ENCODE assay signal across 8 cellular contexts in genomic region chr6:47479156-47479541, GRCh38. TPM values are rescaled to one million over a fixed set of nuclear protein-coding genes. Genes with fewer than 3 reads are reported as not detected.
DNase-seq lines count a peak whose midpoint lies in the region; ATAC-seq and TF ChIP-seq lines count a peak whose summit lies in the region.

No MANE protein-coding gene starts in this region.

- H3K27ac Mint-ChIP-seq in activated CD4-positive, alpha-beta T cell treated with anti-CD3 and anti-CD28 coated beads for 36 hours, result peak overlapping the region; percentile 98
- H3K27ac Mint-ChIP-seq in activated CD8-positive, alpha-beta T cell treated with anti-CD3 and anti-CD28 coated beads for 36 hours, result peak overlapping the region; percentile 99

- peaks cover 36% of the 10 kb centered on the region for H3K4me1 ChIP-seq in iPS-18a (ENCODE audit: control insufficient read depth, low read depth, low read length)
- H3K4me1 ChIP-seq in subcutaneous abdominal adipose tissue (ENCODE audit: control insufficient read depth in 5 of 5, insufficient read depth in 5 of 5, low read length in 5 of 5), result peaks cover 2 to 35% (median 23%) of the 10 kb centered on the region in 5 donors

- ATAC-seq in activated CD4-positive, alpha-beta T cell treated with anti-CD3 and anti-CD28 coated beads for 36 hours, result no peak
- ATAC-seq in activated CD8-positive, alpha-beta T cell treated with anti-CD3 and anti-CD28 coated beads for 36 hours, result no peak
- ATAC-seq in GM19328 (IDR thresholded peaks at IDR 0.05; ENCODE audit: unreplicated experiment) (no peak), HG03095 (IDR thresholded peaks at IDR 0.05; ENCODE audit: unreplicated experiment) (no peak)

- POLR2A ChIA-PET in activated CD4-positive, alpha-beta T cell treated with anti-CD3 and anti-CD28 coated beads for 36 hours (lab: Charles Lee), result interaction anchor here (0.7 to 0.8 kb wide), 2 partner anchors 9 to 1309 kb away, joined by 3 read pairs; no protein-coding TSS in a partner anchor
- POLR2A ChIA-PET in activated CD8-positive, alpha-beta T cell treated with anti-CD3 and anti-CD28 coated beads for 36 hours (lab: Charles Lee), result interaction anchor here (1.3 kb wide), 1 partner anchor 26 kb away, joined by 5 read pairs; no protein-coding TSS in a partner anchor

- H3K4me3 Mint-ChIP-seq in activated CD4-positive, alpha-beta T cell treated with anti-CD3 and anti-CD28 coated beads for 36 hours, result peak overlapping the region; percentile 97
- peak overlapping the region; percentile 100 for H3K4me3 Mint-ChIP-seq in activated CD8-positive, alpha-beta T cell treated with anti-CD3 and anti-CD28 coated beads for 36 hours

- H3K27me3 Mint-ChIP-seq in activated CD4-positive, alpha-beta T cell treated with anti-CD3 and anti-CD28 coated beads for 36 hours, result no peaks in the 10 kb centered on the region
- H3K27me3 Mint-ChIP-seq in activated CD8-positive, alpha-beta T cell treated with anti-CD3 and anti-CD28 coated beads for 36 hours, result no peaks in the 10 kb centered on the region

- H3K9me3 Mint-ChIP-seq in activated CD4-positive, alpha-beta T cell treated with anti-CD3 and anti-CD28 coated beads for 36 hours (ENCODE audit: low read depth), result no peaks in the 10 kb centered on the region
- no peaks in the 10 kb centered on the region for H3K9me3 Mint-ChIP-seq in activated CD8-positive, alpha-beta T cell treated with anti-CD3 and anti-CD28 coated beads for 36 hours

- CTCF ChIA-PET in activated CD4-positive, alpha-beta T cell treated with anti-CD3 and anti-CD28 coated beads for 36 hours (lab: Charles Lee), result interaction anchor here (0.6 kb wide), 2 partner anchors 8 to 1378 kb away, joined by 3 read pairs; no protein-coding TSS in a partner anchor
- CTCF ChIA-PET in activated CD8-positive, alpha-beta T cell treated with anti-CD3 and anti-CD28 coated beads for 36 hours (lab: Charles Lee), result interaction anchor here (0.9 to 1.6 kb wide), 3 partner anchors 13 to 255 kb away, joined by 3 read pairs; no protein-coding TSS in a partner anchor

- intact Hi-C loops in activated CD4-positive, alpha-beta T cell treated with anti-CD3 and anti-CD28 coated beads for 36 hours (cut with DNase I, micrococcal nuclease), result loop anchor here (2.0 to 10.0 kb wide), 3 partner anchors 64 to 1354 kb away; partner anchors contain the start of gene ENPP4 (in 1 of the 2)
- intact Hi-C loops in activated CD8-positive, alpha-beta T cell treated with anti-CD3 and anti-CD28 coated beads for 36 hours (cut with micrococcal nuclease), result no loop called here

- H3K4me3 ChIP-seq in iPS-18a (ENCODE audit: low read length), result peak overlapping the region; percentile 92
- peak overlapping the region; percentile 82 to 91 (median 88) for H3K4me3 ChIP-seq in subcutaneous abdominal adipose tissue (ENCODE audit: low read depth in 1 of 5, low read length in 5 of 5)

- H3K36me3 ChIP-seq in iPS-18a (ENCODE audit: control insufficient read depth, low read depth, low read length), result no peaks in the 10 kb centered on the region
- no peaks in the 10 kb centered on the region for H3K36me3 ChIP-seq in subcutaneous abdominal adipose tissue (ENCODE audit: control insufficient read depth in 5 of 5, insufficient read depth in 5 of 5, low read length in 5 of 5)

- peaks cover 44% of the 10 kb centered on the region for H3K4me1 Mint-ChIP-seq in activated CD4-positive, alpha-beta T cell treated with anti-CD3 and anti-CD28 coated beads for 36 hours
- H3K4me1 Mint-ChIP-seq in activated CD8-positive, alpha-beta T cell treated with anti-CD3 and anti-CD28 coated beads for 36 hours (ENCODE audit: low read depth), result peaks cover 42% of the 10 kb centered on the region

- H3K27ac ChIP-seq in iPS-18a (ENCODE audit: low read length), result peak overlapping the region; percentile 76
- peak overlapping the region; percentile 89 for H3K27ac ChIP-seq in subcutaneous abdominal adipose tissue (ENCODE audit: low read depth, low read length)

- H3K9ac ChIP-seq in iPS-18a (ENCODE audit: low read length), result peak overlapping the region; percentile 86
- H3K9ac ChIP-seq in subcutaneous abdominal adipose tissue (ENCODE audit: low read length in 5 of 5), result peak overlapping the region; percentile 23 to 94 (median 86)

- H3K27me3 ChIP-seq in iPS-18a (ENCODE audit: control insufficient read depth, insufficient read depth, low read length) (no peaks in the 10 kb centered on the region), subcutaneous abdominal adipose tissue (ENCODE audit: control insufficient read depth in 5 of 5, insufficient read depth in 4 of 5, low read length in 5 of 5) (no peaks in the 10 kb centered on the region)

- DNase-seq in activated CD4-positive, alpha-beta T cell treated with anti-CD3 and anti-CD28 coated beads for 36 hours, result no peak
- DNase-seq in activated CD4-positive, alpha-beta T cell treated with anti-CD3 and anti-CD28 coated beads for 48 hours, result no peak
- DNase-seq in activated CD8-positive, alpha-beta T cell treated with anti-CD3 and anti-CD28 coated beads for 36 hours, result no peak
- DNase-seq in NCI-H2029 treated with DMSO at 0.1 percent for 48 hours (lab: John Stamatoyannopoulos, UW), result no peak

- H3K36me3 Mint-ChIP-seq in activated CD4-positive, alpha-beta T cell treated with anti-CD3 and anti-CD28 coated beads for 36 hours (ENCODE audit: low read depth), result no peaks in the 10 kb centered on the region
- H3K36me3 Mint-ChIP-seq in activated CD8-positive, alpha-beta T cell treated with anti-CD3 and anti-CD28 coated beads for 36 hours (ENCODE audit: low read depth), result peaks cover 2% of the 10 kb centered on the region

- H3K9me3 ChIP-seq in iPS-18a (ENCODE audit: control insufficient read depth, low read depth, low read length) (no peaks in the 10 kb centered on the region), subcutaneous abdominal adipose tissue (ENCODE audit: control insufficient read depth in 5 of 5, low read length in 5 of 5) (no peaks in the 10 kb centered on the region)

- TF ChIP-seq CTCF in activated CD8-positive, alpha-beta T cell treated with anti-CD3 and anti-CD28 coated beads for 36 hours (IDR thresholded peaks at IDR 0.05), result no peak

RNA-seq across cellular contexts. Expression of gene CD2AP, which starts 1.6 kb away (rescaled TPM):
- 10 to 100 TPM; 28.4 to 29.3 TPM for total RNA-seq in activated CD4-positive, alpha-beta T cell treated with anti-CD3 and anti-CD28 coated beads for 36 hours
- total RNA-seq in activated CD8-positive, alpha-beta T cell treated with anti-CD3 and anti-CD28 coated beads for 36 hours, result 10 to 100 TPM; 28.3 to 29.2 TPM
